Comparison of ENCODE assay signal across 10 cellular contexts in the genomic region with DNA sequence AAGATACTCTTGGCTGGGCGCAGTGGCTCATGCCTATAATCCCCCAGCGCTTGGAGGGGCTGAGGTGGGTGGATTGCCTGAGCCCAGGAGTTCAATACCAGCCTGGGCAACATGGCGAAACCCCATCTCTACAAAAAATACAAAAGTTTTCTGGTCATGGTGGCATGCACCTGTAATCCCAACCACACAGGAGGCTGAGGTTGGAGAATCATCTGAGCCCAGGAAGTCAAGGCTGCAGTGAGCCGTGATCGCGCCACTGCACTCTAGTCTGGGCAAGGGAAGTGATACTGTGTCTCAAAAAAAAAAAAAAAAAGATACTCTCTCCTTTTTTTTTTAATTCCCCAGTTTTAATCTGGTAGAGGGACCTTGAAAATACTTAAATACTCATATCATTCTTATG. TPM values are rescaled to one million over a fixed set of nuclear protein-coding genes. Genes with fewer than 3 reads are reported as not detected.
DNase-seq lines count a peak whose midpoint lies in the region; ATAC-seq lines count a peak whose summit lies in the region.
"Had no signal": no experiment of that assay in that cellular context is flagged by ENCODE, and none has a peak within 500 bp of the region (broad histone marks: within the 10 kb centered on the region; RNA-seq: fewer than 3 reads in every experiment).

No MANE protein-coding gene starts in this region.

- H3K27me3 Mint-ChIP-seq in activated CD4-positive, alpha-beta T cell treated with anti-CD3 and anti-CD28 coated beads, Interleukin-2, amount 10 ng/mL, durations not matched to agents 7 days and 5 days, result peaks cover 3% of the 10 kb centered on the region
- H3K27me3 Mint-ChIP-seq in naive thymus-derived CD4-positive, alpha-beta T cell, result peaks cover 0 to 5% (median 3%) of the 10 kb centered on the region in 5 donors
- H3K27me3 Mint-ChIP-seq: brain had no signal

- H2AFZ ChIP-seq in neuronal stem cell (ENCODE audit: low read length), result no peak overlapping the region

- H4K8ac ChIP-seq in neuronal stem cell (ENCODE audit: low read depth, low read length), result no peak overlapping the region

- no peak overlapping the region for H3K18ac ChIP-seq in neuronal stem cell (ENCODE audit: low read length)

- H3K4me3 ChIP-seq in naive thymus-derived CD4-positive, alpha-beta T cell (ENCODE audit: low read length), result no peak overlapping the region
- H3K4me3 ChIP-seq in neuronal stem cell (ENCODE audit: low read length in 2 of 2), result no peak overlapping the region

- no peak overlapping the region for H2BK120ac ChIP-seq in neuronal stem cell (ENCODE audit: low read depth, low read length)

- no peak overlapping the region for H3K23ac ChIP-seq in neuronal stem cell (ENCODE audit: low read depth, low read length, poor library complexity)

- H3K36me3 ChIP-seq in naive thymus-derived CD4-positive, alpha-beta T cell (ENCODE audit: control insufficient read depth in 2 of 3, insufficient read depth in 3 of 3, low read length in 3 of 3), result no peaks in the 10 kb centered on the region
- no peaks in the 10 kb centered on the region for H3K36me3 ChIP-seq in neuronal stem cell (replicated peaks in 1 of 2; ENCODE audit: control insufficient read depth in 2 of 2, insufficient read depth in 2 of 2, low read length in 2 of 2)

- no peak overlapping the region for H2AK5ac ChIP-seq in neuronal stem cell (ENCODE audit: low read depth, low read length)

- no peak overlapping the region for H2BK15ac ChIP-seq in neuronal stem cell (ENCODE audit: low read length)

- no peaks in the 10 kb centered on the region for H3K9me3 Mint-ChIP-seq in activated CD4-positive, alpha-beta T cell treated with anti-CD3 and anti-CD28 coated beads, Interleukin-2, amount 10 ng/mL, durations not matched to agents 7 days and 5 days
- H3K9me3 Mint-ChIP-seq in naive thymus-derived CD4-positive, alpha-beta T cell, result peaks cover 0 to 1% (median 0%) of the 10 kb centered on the region in 11 donors

- no peak overlapping the region for H3K27ac ChIP-seq in naive thymus-derived CD4-positive, alpha-beta T cell (ENCODE audit: low read depth, low read length)
- no peak overlapping the region for H3K27ac ChIP-seq in neuronal stem cell (replicated peaks; ENCODE audit: low read length)

- H3K27me3 ChIP-seq in naive thymus-derived CD4-positive, alpha-beta T cell (ENCODE audit: control insufficient read depth in 2 of 2, insufficient read depth in 2 of 2, low read length in 2 of 2), result no peaks in the 10 kb centered on the region
- no peaks in the 10 kb centered on the region for H3K27me3 ChIP-seq in neuronal stem cell (ENCODE audit: control insufficient read depth in 3 of 3, insufficient read depth in 3 of 3, low read depth in 1 of 3, low read length in 3 of 3)

- H4K91ac ChIP-seq in neuronal stem cell (ENCODE audit: low read depth, low read length, poor library complexity), result no peak overlapping the region

- POLR2A ChIA-PET in activated CD4-positive, alpha-beta T cell treated with anti-CD3 and anti-CD28 coated beads, Interleukin-2, amount 10 ng/mL, durations not matched to agents 7 days and 5 days (lab: Charles Lee), result no interaction called here
- POLR2A ChIA-PET in naive thymus-derived CD4-positive, alpha-beta T cell (lab: Charles Lee), result interaction anchor here (0.7 kb wide), 2 partner anchors 66 to 149 kb away, joined by 3 to 4 read pairs; no protein-coding TSS in a partner anchor

- CTCF ChIA-PET in activated CD4-positive, alpha-beta T cell treated with anti-CD3 and anti-CD28 coated beads, Interleukin-2, amount 10 ng/mL, durations not matched to agents 7 days and 5 days (lab: Charles Lee), result interaction anchor here (0.7 kb wide), 1 partner anchor 153 kb away, joined by 5 read pairs; no protein-coding TSS in a partner anchor
- CTCF ChIA-PET in naive thymus-derived CD4-positive, alpha-beta T cell (lab: Charles Lee), result no interaction called here

- H3K27ac Mint-ChIP-seq in activated CD4-positive, alpha-beta T cell treated with anti-CD3 and anti-CD28 coated beads, Interleukin-2, amount 10 ng/mL, durations not matched to agents 7 days and 5 days, result no peak overlapping the region
- no peak overlapping the region for H3K27ac Mint-ChIP-seq in naive thymus-derived CD4-positive, alpha-beta T cell

- H3K4me1 ChIP-seq in naive thymus-derived CD4-positive, alpha-beta T cell (ENCODE audit: control insufficient read depth in 2 of 2, insufficient read depth in 2 of 2, low read length in 2 of 2), result no peaks in the 10 kb centered on the region
- H3K4me1 ChIP-seq in neuronal stem cell (ENCODE audit: control insufficient read depth in 2 of 2, insufficient read depth in 1 of 2, low read depth in 1 of 2, low read length in 2 of 2), result peaks cover 5 to 11% of the 10 kb centered on the region in 2 donors

- no peaks in the 10 kb centered on the region for H3K36me3 Mint-ChIP-seq in activated CD4-positive, alpha-beta T cell treated with anti-CD3 and anti-CD28 coated beads, Interleukin-2, amount 10 ng/mL, durations not matched to agents 7 days and 5 days (ENCODE audit: low read depth)
- H3K36me3 Mint-ChIP-seq in naive thymus-derived CD4-positive, alpha-beta T cell, result peaks cover 0 to 4% (median 0%) of the 10 kb centered on the region in 5 donors
- H3K36me3 Mint-ChIP-seq: brain had no signal

- H3K14ac ChIP-seq in neuronal stem cell (ENCODE audit: low read length), result no peak overlapping the region

- peaks cover 31% of the 10 kb centered on the region for H3K4me1 Mint-ChIP-seq in activated CD4-positive, alpha-beta T cell treated with anti-CD3 and anti-CD28 coated beads, Interleukin-2, amount 10 ng/mL, durations not matched to agents 7 days and 5 days
- peaks cover 0 to 46% (median 28%) of the 10 kb centered on the region in 7 donors for H3K4me1 Mint-ChIP-seq in naive thymus-derived CD4-positive, alpha-beta T cell

- H3K4ac ChIP-seq in neuronal stem cell (ENCODE audit: low read length), result no peak overlapping the region

- H3K4me2 ChIP-seq in neuronal stem cell (ENCODE audit: insufficient read depth, low read length, poor library complexity, severe bottlenecking), result no peak overlapping the region

- no CpG with 5 or more reads among the region's 6 CpGs for WGBS in neuronal stem cell (ENCODE audit: extremely low coverage in 2 of 2, insufficient read length in 2 of 2, insufficient replicate concordance in 1 of 2), 2 donors

- peak; percentile 31 for DNase-seq in activated CD4-positive, alpha-beta T cell treated with anti-CD3 and anti-CD28 coated beads, Interleukin-2, amount 10 ng/mL, durations not matched to agents 7 days and 5 days
- no peak for DNase-seq in activated CD4-positive, alpha-beta T cell treated with anti-CD3 and anti-CD28 coated beads, Interleukin-2, amount 50 U/mL, for 1 hour
- DNase-seq in naive thymus-derived CD4-positive, alpha-beta T cell, result no peak
- DNase-seq in neuronal stem cell (ENCODE audit: low spot score) (no peak), NCI-H146 treated with DMSO at 0.1 percent for 48 hours (lab: John Stamatoyannopoulos, UW; ENCODE audit: unreplicated experiment) (no peak), retina (no peak)
- DNase-seq: mammary epithelial cell had no signal

- ATAC-seq in GM21737 (IDR thresholded peaks at IDR 0.05; ENCODE audit: unreplicated experiment) (peak; percentile 53), HG03520 (IDR thresholded peaks at IDR 0.05; ENCODE audit: unreplicated experiment) (peak; percentile 39)
- peak; percentile 45 for ATAC-seq in naive thymus-derived CD4-positive, alpha-beta T cell

- no peak overlapping the region for H3K4me3 Mint-ChIP-seq in activated CD4-positive, alpha-beta T cell treated with anti-CD3 and anti-CD28 coated beads, Interleukin-2, amount 10 ng/mL, durations not matched to agents 7 days and 5 days
- H3K4me3 Mint-ChIP-seq in naive thymus-derived CD4-positive, alpha-beta T cell, result peak overlapping the region in 1 of 10 donors; percentile 23
- H3K4me3 Mint-ChIP-seq: brain had no signal

- H3K79me1 ChIP-seq in neuronal stem cell (ENCODE audit: low read depth, low read length), result no peaks in the 10 kb centered on the region

- H3K9ac ChIP-seq in neuronal stem cell (ENCODE audit: low read depth, low read length, poor library complexity), result no peak overlapping the region

- H2BK12ac ChIP-seq in neuronal stem cell (ENCODE audit: low read length), result no peak overlapping the region

- intact Hi-C loops in naive thymus-derived CD4-positive, alpha-beta T cell (cut with micrococcal nuclease), result loop anchor here in 1 of 2 donors (2.0 to 5.0 kb wide), 2 partner anchors 14 to 297 kb away; a partner anchor contains a TSS

- no peak overlapping the region for H2BK5ac ChIP-seq in neuronal stem cell (ENCODE audit: low read length)

- no peaks in the 10 kb centered on the region for H3K9me3 ChIP-seq in naive thymus-derived CD4-positive, alpha-beta T cell (ENCODE audit: control insufficient read depth in 2 of 3, low read length in 3 of 3)
- H3K9me3 ChIP-seq in neuronal stem cell (replicated peaks in 1 of 2; ENCODE audit: control insufficient read depth in 2 of 2, insufficient read depth in 1 of 2, low read depth in 1 of 2, low read length in 2 of 2), result peaks cover 2 to 3% of the 10 kb centered on the region in 2 donors

RNA-seq across cellular contexts. Expression of a gene that starts 15.0 kb away (rescaled TPM):
- 1 to 10 TPM; 3.2 to 3.7 TPM for total RNA-seq in activated CD4-positive, alpha-beta T cell treated with anti-CD3 and anti-CD28 coated beads, Interleukin-2, amount 10 ng/mL, durations not matched to agents 7 days and 5 days
- 10 to 100 TPM in 1 of 5 experiments, 1 to 10 TPM in 2, under 1 TPM in 2; 0.30 to 10.1 (median 1.0) TPM for total RNA-seq in naive thymus-derived CD4-positive, alpha-beta T cell
- under 1 TPM in 1 of 2 donors, not detected in 1; 0.20 TPM for polyA plus RNA-seq in naive thymus-derived CD4-positive, alpha-beta T cell
- 4.1 TPM for polyA plus RNA-seq in neuronal stem cell (2013, experiment 1 of 2)
- polyA plus RNA-seq in neuronal stem cell (2013, experiment 2 of 2), result 4.5 TPM
